ENCODE assay signal across 1 cellular context in genomic region chr17:82205720-82206508, GRCh38.
TF ChIP-seq lines count a peak whose summit lies in the region.

No MANE protein-coding gene starts in this region.

TF ChIP-seq in HepG2, 621 proteins besides CTCF, POLR2A, EP300 and RAD21 (continued from another document and continues in another):
- TF ChIP-seq NFATC3 (CRISPR knock-in tag; IDR thresholded peaks at IDR 0.05) (0 out of 2 replicates have a peak, but pooled peaks have one; percentile 26), ZNF331 (CRISPR knock-in tag; IDR thresholded peaks at IDR 0.05) (0 out of 2 replicates have a peak, but pooled peaks have one; percentile 57), ZNF737 (CRISPR knock-in tag; IDR thresholded peaks at IDR 0.05; ENCODE audit: borderline replicate concordance) (no peak), ZNF652 (CRISPR knock-in tag; IDR thresholded peaks at IDR 0.05; ENCODE audit: borderline replicate concordance, low read depth) (no peak), ZNF260 (CRISPR knock-in tag; IDR thresholded peaks at IDR 0.05; ENCODE audit: borderline replicate concordance, low read depth) (no peak), SMAD3 (CRISPR knock-in tag; IDR thresholded peaks at IDR 0.05) (peak; percentile 95), ZFP1 (CRISPR knock-in tag; IDR thresholded peaks at IDR 0.05) (peak; percentile 79), ZNF34 (CRISPR knock-in tag; IDR thresholded peaks at IDR 0.05; ENCODE audit: borderline replicate concordance) (no peak), MXD3 (CRISPR knock-in tag; IDR thresholded peaks at IDR 0.05) (peak; percentile 82; the same call in 1 of the 2 replicates), ZNF33B (CRISPR knock-in tag; IDR thresholded peaks at IDR 0.05) (no peak), ZNF552 (CRISPR knock-in tag; IDR thresholded peaks at IDR 0.05; ENCODE audit: borderline replicate concordance) (no peak), PREB (CRISPR knock-in tag; IDR thresholded peaks at IDR 0.05) (0 out of 2 replicates have a peak, but pooled peaks have one; percentile 36), FLYWCH1 (CRISPR knock-in tag; IDR thresholded peaks at IDR 0.05) (no peak), ETV5 (CRISPR knock-in tag; IDR thresholded peaks at IDR 0.05; ENCODE audit: borderline replicate concordance) (peak; percentile 82; the same call in 1 of the 2 replicates), ZNF704 (CRISPR knock-in tag; IDR thresholded peaks at IDR 0.05; ENCODE audit: borderline replicate concordance) (no peak), TFDP2 (CRISPR knock-in tag; IDR thresholded peaks at IDR 0.05) (no peak; the same call in 1 of the 2 replicates), ZNF3 (CRISPR knock-in tag; IDR thresholded peaks at IDR 0.05) (no peak), TBL1XR1 (IDR thresholded peaks at IDR 0.05; ENCODE audit: borderline replicate concordance, low read length, partially characterized antibody) (no peak), ZNF501 (CRISPR knock-in tag; IDR thresholded peaks at IDR 0.05) (peak; percentile 85; the same call in 1 of the 2 replicates), EZH2 (conservative IDR thresholded peaks at IDR 0.05; ENCODE audit: low read depth, low read length) (no peak), MXI1 (IDR thresholded peaks at IDR 0.05; ENCODE audit: borderline replicate concordance, low read depth, low read length) (peak; percentile 33; the same call in 1 of the 3 replicates), CCAR2 (optimal IDR thresholded peaks at IDR 0.05; ENCODE audit: low read depth, low read length) (no peak), HNF4G (IDR thresholded peaks at IDR 0.05; ENCODE audit: borderline replicate concordance, low read depth, low read length) (no peak), HNF4G (CRISPR knock-in tag; IDR thresholded peaks at IDR 0.05; ENCODE audit: borderline replicate concordance, low read depth) (no peak), ZNF709 (CRISPR knock-in tag; IDR thresholded peaks at IDR 0.05) (no peak), ZMYM2 (CRISPR knock-in tag; IDR thresholded peaks at IDR 0.05) (no peak), ZNF18 (CRISPR knock-in tag; IDR thresholded peaks at IDR 0.05; ENCODE audit: insufficient replicate concordance) (no peak), ATM (IDR thresholded peaks at IDR 0.05; ENCODE audit: borderline replicate concordance) (no peak), MED13 (CRISPR knock-in tag; IDR thresholded peaks at IDR 0.05) (no peak), ZNF543 (CRISPR knock-in tag; IDR thresholded peaks at IDR 0.05) (no peak), TBX2 (CRISPR knock-in tag; IDR thresholded peaks at IDR 0.05; ENCODE audit: borderline replicate concordance) (no peak; the same call in 1 of the 2 replicates), SP5 (CRISPR knock-in tag; IDR thresholded peaks at IDR 0.05; ENCODE audit: borderline replicate concordance, low read depth) (peak; percentile 43; the same call in 1 of the 2 replicates), HDAC1 (CRISPR knock-in tag; IDR thresholded peaks at IDR 0.05) (peak; percentile 63; the same call in 1 of the 2 replicates), ZNF550 (CRISPR knock-in tag; IDR thresholded peaks at IDR 0.05; ENCODE audit: borderline replicate concordance) (no peak), ZNF17 (CRISPR knock-in tag; IDR thresholded peaks at IDR 0.05) (no peak), ZKSCAN5 (CRISPR knock-in tag; IDR thresholded peaks at IDR 0.05) (no peak), RFXAP (CRISPR knock-in tag; IDR thresholded peaks at IDR 0.05; ENCODE audit: borderline replicate concordance) (no peak; the same call in 1 of the 2 replicates), ZNF335 (CRISPR knock-in tag; IDR thresholded peaks at IDR 0.05) (peak; percentile 66; the same call in 1 of the 2 replicates), PBX3 (CRISPR knock-in tag; IDR thresholded peaks at IDR 0.05; ENCODE audit: borderline replicate concordance) (no peak), RAD51 (IDR thresholded peaks at IDR 0.05; ENCODE audit: borderline replicate concordance) (no peak), ATF3 (CRISPR knock-in tag; IDR thresholded peaks at IDR 0.05) (no peak), NR2F2 (IDR thresholded peaks at IDR 0.05; ENCODE audit: borderline replicate concordance, low read depth) (0 out of 2 replicates have a peak, but pooled peaks have one; percentile 19), TIGD3 (CRISPR knock-in tag; IDR thresholded peaks at IDR 0.05; ENCODE audit: borderline replicate concordance) (no peak), SETDB1 (CRISPR knock-in tag; IDR thresholded peaks at IDR 0.05; ENCODE audit: borderline replicate concordance) (no peak), ZNF720 (CRISPR knock-in tag; IDR thresholded peaks at IDR 0.05) (no peak), NCOA2 (CRISPR knock-in tag; IDR thresholded peaks at IDR 0.05) (peak; percentile 52; the same call in 1 of the 2 replicates), GATAD2A (CRISPR knock-in tag; IDR thresholded peaks at IDR 0.05) (peak; percentile 81), DR1 (CRISPR knock-in tag; IDR thresholded peaks at IDR 0.05) (no peak), ZNF609 (CRISPR knock-in tag; IDR thresholded peaks at IDR 0.05; ENCODE audit: borderline replicate concordance) (no peak), ZNF251 (CRISPR knock-in tag; IDR thresholded peaks at IDR 0.05) (no peak), ZNF337 (CRISPR knock-in tag; IDR thresholded peaks at IDR 0.05; ENCODE audit: borderline replicate concordance, low read depth) (peak; percentile 81; the same call in 1 of the 2 replicates), ZNF749 (CRISPR knock-in tag; IDR thresholded peaks at IDR 0.05; ENCODE audit: borderline replicate concordance) (no peak), GFI1 (CRISPR knock-in tag; IDR thresholded peaks at IDR 0.05; ENCODE audit: borderline replicate concordance) (no peak), FOXO1 (CRISPR knock-in tag; IDR thresholded peaks at IDR 0.05) (no peak), THAP8 (CRISPR knock-in tag; IDR thresholded peaks at IDR 0.05; ENCODE audit: borderline replicate concordance) (no peak), RELA (CRISPR knock-in tag; IDR thresholded peaks at IDR 0.05) (no peak), TERF1 (CRISPR knock-in tag; IDR thresholded peaks at IDR 0.05) (no peak)
